In the genomic region with DNA sequence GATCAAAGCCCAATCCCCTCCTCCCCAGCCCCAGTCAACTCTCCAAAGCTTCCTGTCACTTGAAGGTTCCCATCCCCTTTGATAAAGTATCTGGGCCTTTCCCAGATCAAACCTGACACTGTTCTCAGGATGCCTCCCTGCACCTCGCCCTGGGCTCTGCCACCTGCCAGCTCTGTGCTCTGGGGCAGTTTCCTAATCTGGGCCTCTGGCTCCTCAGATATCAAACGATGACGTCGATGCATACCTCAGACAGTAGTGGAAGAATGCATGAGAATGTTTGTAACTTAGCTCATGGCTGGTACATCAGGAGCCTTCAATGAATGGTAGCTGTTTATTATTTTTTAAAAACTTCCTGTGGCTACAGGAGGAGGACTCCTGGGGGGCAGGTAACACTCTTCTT, we compare ENCODE assay signal across 10 cellular contexts.
DNase-seq lines count a peak whose midpoint lies in the region; TF ChIP-seq lines count a peak whose summit lies in the region.
"Had no signal": no experiment of that assay in that cellular context is flagged by ENCODE, and none has a peak within 500 bp of the region (broad histone marks: within the 10 kb centered on the region; RNA-seq: fewer than 3 reads in every experiment).

No MANE protein-coding gene starts in this region.

- H3K4me3 Mint-ChIP-seq in activated naive CD4-positive, alpha-beta T cell treated with anti-CD3 and anti-CD28 coated beads for 36 hours: no peak overlapping the region
- H3K4me3 Mint-ChIP-seq in brain: peak overlapping the region in 1 of 5 experiments; percentile 30
- H3K4me3 Mint-ChIP-seq in type B pancreatic cell: peak overlapping the region; percentile 56
- H3K4me3 Mint-ChIP-seq: activated T-cell treated with anti-CD3 and anti-CD28 coated beads, Interleukin-2, amount 50 U/mL, for 4 hours had no signal

- CTCF ChIA-PET in activated naive CD4-positive, alpha-beta T cell treated with anti-CD3 and anti-CD28 coated beads for 36 hours (lab: Charles Lee): interaction anchor here (0.6 to 2.7 kb wide), 8 partner anchors 10 to 331 kb away, joined by 3 to 11 read pairs (median 4); no protein-coding TSS in a partner anchor

- H3K36me3 Mint-ChIP-seq in activated naive CD4-positive, alpha-beta T cell treated with anti-CD3 and anti-CD28 coated beads for 36 hours (ENCODE audit: low read depth): peaks cover 49% of the 10 kb centered on the region
- H3K36me3 Mint-ChIP-seq in brain (peaks cover 61% of the 10 kb centered on the region), type B pancreatic cell (peaks cover 23% of the 10 kb centered on the region)

- peak; percentile 38 for DNase-seq in activated naive CD4-positive, alpha-beta T cell treated with anti-CD3 and anti-CD28 coated beads for 36 hours
- DNase-seq in activated naive CD4-positive, alpha-beta T cell treated with Interleukin-2 at 50 U/mL for 16 hours: no peak
- DNase-seq in left kidney (ENCODE audit: low read depth, low spot score) (peak; percentile 94), type B pancreatic cell (ENCODE audit: extremely low spot score, unreplicated experiment) (no peak), hypothalamus (lab: John Stamatoyannopoulos, UW) (no peak), dedifferentiated amniotic fluid mesenchymal stem cell (ENCODE audit: extremely low spot score) (no peak), NCI-H774 (lab: John Stamatoyannopoulos, UW) (no peak)
- DNase-seq: activated T-cell treated with anti-CD3 and anti-CD28 coated beads, Interleukin-2, amount 50 U/mL, for 4 hours; MM.1S had no signal

- peaks cover 73% of the 10 kb centered on the region for H3K4me1 Mint-ChIP-seq in activated naive CD4-positive, alpha-beta T cell treated with anti-CD3 and anti-CD28 coated beads for 36 hours (ENCODE audit: low read depth)
- H3K4me1 Mint-ChIP-seq in brain (peaks cover 89% of the 10 kb centered on the region), type B pancreatic cell (ENCODE audit: unreplicated experiment) (peaks cover 36% of the 10 kb centered on the region)

- H3K9me3 Mint-ChIP-seq in activated naive CD4-positive, alpha-beta T cell treated with anti-CD3 and anti-CD28 coated beads for 36 hours: no peaks in the 10 kb centered on the region
- no peaks in the 10 kb centered on the region for H3K9me3 Mint-ChIP-seq in brain
- no peaks in the 10 kb centered on the region for H3K9me3 Mint-ChIP-seq in type B pancreatic cell
- H3K9me3 Mint-ChIP-seq: activated T-cell treated with anti-CD3 and anti-CD28 coated beads, Interleukin-2, amount 50 U/mL, for 4 hours had no signal

- no peak for TF ChIP-seq CTCF in brain (conservative IDR thresholded peaks at IDR 0.05)
- no peak for TF ChIP-seq CTCF in type B pancreatic cell (conservative IDR thresholded peaks at IDR 0.05)

- H3K27me3 Mint-ChIP-seq in activated naive CD4-positive, alpha-beta T cell treated with anti-CD3 and anti-CD28 coated beads for 36 hours (ENCODE audit: low read depth): no peaks in the 10 kb centered on the region
- H3K27me3 Mint-ChIP-seq in brain: peaks cover 3% of the 10 kb centered on the region
- no peaks in the 10 kb centered on the region for H3K27me3 Mint-ChIP-seq in type B pancreatic cell

- intact Hi-C loops in activated naive CD4-positive, alpha-beta T cell treated with anti-CD3 and anti-CD28 coated beads for 36 hours (cut with micrococcal nuclease): no loop called here

- peak overlapping the region; percentile 82 for H3K27ac Mint-ChIP-seq in activated naive CD4-positive, alpha-beta T cell treated with anti-CD3 and anti-CD28 coated beads for 36 hours
- H3K27ac Mint-ChIP-seq in brain: peak overlapping the region; percentile 87 to 97 (median 93)
- H3K27ac Mint-ChIP-seq in type B pancreatic cell: peak overlapping the region; percentile 96

Comparison
In these comparisons a context has a peak if more than half of its experiments do, and no peak if none do; other contexts are left out.
1. DNase-seq: peak in activated naive CD4-positive, alpha-beta T cell treated with anti-CD3 and anti-CD28 coated beads for 36 hours (single experiment) and left kidney (single experiment); none in activated naive CD4-positive, alpha-beta T cell treated with Interleukin-2 at 50 U/mL for 16 hours (single experiment), type B pancreatic cell (single experiment), hypothalamus (0 of 51), dedifferentiated amniotic fluid mesenchymal stem cell (single experiment) and NCI-H774 (single experiment).
2. Peak in every context shown above with its lines, with median percentiles within 50 percentile points of each other: H3K27ac Mint-ChIP-seq.